Comparison of ENCODE assay signal across 30 cellular contexts in genomic region chr7:155162422-155162821, GRCh38.
"Had no signal": no experiment of that assay in that cellular context is flagged by ENCODE, and none has a peak within 500 bp of the region (broad histone marks: within the 10 kb centered on the region; RNA-seq: fewer than 3 reads in every experiment).

No MANE protein-coding gene starts in this region.

- H3K27ac ChIP-seq: neural progenitor cell, ovary, parathyroid adenoma, psoas muscle, skin epidermis, spleen, stomach, thoracic aorta, thyroid gland, tibial nerve, upper lobe of left lung, vagina had no signal

- H3K36me3 Mint-ChIP-seq: natural killer cell; neural progenitor cell; stimulated activated memory B cell treated with anti-CD40 and anti-IgM and Interleukin-4, amounts not matched to agents 10 μg/mL and 1 μg/mL and 100 μg/mL, for 72 hours had no signal

- H3K4me2 ChIP-seq: neural progenitor cell, smooth muscle cell had no signal

- H3K9ac ChIP-seq: neural progenitor cell, parathyroid adenoma had no signal

- ATAC-seq: natural killer cell; psoas muscle; right cardiac atrium; sciatic nerve; stimulated activated memory B cell treated with anti-CD40 and anti-IgM and Interleukin-4, amounts not matched to agents 10 μg/mL and 1 μg/mL and 100 μg/mL, for 72 hours had no signal

- H3K27me3 ChIP-seq: neural progenitor cell, ovary, thyroid gland, upper lobe of left lung, vagina had no signal

- DNase-seq: natural killer cell; occipital lobe; ovary; posterior cingulate gyrus; psoas muscle; right cardiac atrium; spleen; stimulated activated CD4-positive, alpha-beta T cell treated with anti-CD3 and anti-CD28 coated beads, Interleukin-12 subunit alpha, Interleukin-12 subunit beta, amount 100 ng/mL, for 4 hours; stimulated activated CD4-positive, alpha-beta T cell treated with anti-CD3 and anti-CD28 coated beads, Interleukin-1b, Interleukin-23, amount 100 ng/mL, for 48 hours; stimulated activated CD4-positive, alpha-beta T cell treated with anti-CD3 and anti-CD28 coated beads, Interleukin-4, amount 100 ng/mL, for 1 hour; stimulated activated CD4-positive, alpha-beta T cell treated with anti-CD3 and anti-CD28 coated beads, Interleukin-4, amount 100 ng/mL, for 4 hours; stimulated activated CD8-positive, alpha-beta memory T cell treated with anti-CD3 and anti-CD28 coated beads, Interleukin-4, amount 100 ng/mL, for 48 hours; stimulated activated naive CD4-positive, alpha-beta T cell treated with Interleukin-2 at 50 U/mL for 16 hours; stomach; thyroid gland; trophoblast cell; upper lobe of left lung had no signal

- FAIRE-seq: urothelium cell line had no signal

- H3K27ac Mint-ChIP-seq: natural killer cell; nephron; neural progenitor cell; progenitor cell of endocrine pancreas; stimulated activated memory B cell treated with anti-CD40 and anti-IgM and Interleukin-4, amounts not matched to agents 10 μg/mL and 1 μg/mL and 100 μg/mL, for 72 hours; stimulated activated naive CD8-positive, alpha-beta T cell treated with anti-CD3 and anti-CD28 coated beads, Interleukin-15, Interleukin-2, amounts not matched to agents 100 ng/mL and 50 ng/mL, for 24 hours had no signal

- H3K4me3 Mint-ChIP-seq: natural killer cell; nephron; neural progenitor cell; stimulated activated memory B cell treated with anti-CD40 and anti-IgM and Interleukin-4, amounts not matched to agents 10 μg/mL and 1 μg/mL and 100 μg/mL, for 72 hours; stimulated activated naive CD8-positive, alpha-beta T cell treated with anti-CD3 and anti-CD28 coated beads, Interleukin-15, Interleukin-2, amounts not matched to agents 100 ng/mL and 50 ng/mL, for 24 hours had no signal

- H3K4me1 Mint-ChIP-seq: natural killer cell; nephron; neural progenitor cell; stimulated activated memory B cell treated with anti-CD40 and anti-IgM and Interleukin-4, amounts not matched to agents 10 μg/mL and 1 μg/mL and 100 μg/mL, for 72 hours had no signal

- H3K79me2 ChIP-seq: parathyroid adenoma had no signal

- H3K9me3 Mint-ChIP-seq: natural killer cell; nephron; stimulated activated naive CD8-positive, alpha-beta T cell treated with anti-CD3 and anti-CD28 coated beads, Interleukin-15, Interleukin-2, amounts not matched to agents 100 ng/mL and 50 ng/mL, for 24 hours had no signal

- H2AFZ ChIP-seq: neural progenitor cell, parathyroid adenoma had no signal

- H3K36me3 ChIP-seq: neural progenitor cell, ovary, spleen, stomach, thoracic aorta, thyroid gland, tibial nerve, upper lobe of left lung, vagina had no signal

- H3K9me3 ChIP-seq: ovary, psoas muscle, thoracic aorta, thyroid gland, upper lobe of left lung, vagina had no signal

- H3K4me1 ChIP-seq: neural progenitor cell, psoas muscle, spleen, stomach, thyroid gland, tibial nerve, upper lobe of left lung had no signal

- H3K4me3 ChIP-seq: neural progenitor cell, ovary, psoas muscle, skin epidermis, smooth muscle cell, spleen, stomach, thoracic aorta, thyroid gland, tibial nerve, upper lobe of left lung, vagina had no signal
